13 cellular contexts compared by ENCODE assay signal in the genomic region with DNA sequence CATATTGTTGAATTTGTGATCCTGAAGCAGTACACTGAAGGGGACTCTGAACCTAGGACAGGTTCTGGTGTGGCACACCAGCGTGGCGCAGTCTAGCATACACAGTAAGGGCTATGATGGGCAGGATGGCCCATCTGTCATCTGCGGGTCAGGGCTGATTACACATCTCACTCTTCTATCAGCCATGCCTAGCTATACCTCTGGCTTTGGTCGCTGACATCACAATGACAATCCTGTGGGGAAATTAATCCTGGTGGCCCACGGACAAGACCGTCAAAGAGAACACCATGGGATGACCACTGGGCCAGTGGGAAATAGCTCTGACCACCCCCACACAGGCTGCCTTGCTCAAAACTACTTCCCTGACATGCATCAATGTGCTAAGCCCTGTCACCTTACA. TPM values are rescaled to one million over a fixed set of nuclear protein-coding genes. Genes with fewer than 3 reads are reported as not detected.
DNase-seq lines count a peak whose midpoint lies in the region; ATAC-seq, FAIRE-seq and TF ChIP-seq lines count a peak whose summit lies in the region.
"Had no signal": no experiment of that assay in that cellular context is flagged by ENCODE, and none has a peak within 500 bp of the region (broad histone marks: within the 10 kb centered on the region; RNA-seq: fewer than 3 reads in every experiment).

No MANE protein-coding gene starts in this region.

- H4K20me1 ChIP-seq in H1 (replicated peaks in 1 of 2; ENCODE audit: control insufficient read depth in 1 of 2, insufficient read depth in 2 of 2, low read length in 2 of 2): peaks cover 40 to 48% of the 10 kb centered on the region in 2 experiments
- peaks cover 16% of the 10 kb centered on the region; the same call in 1 of the 2 replicates for H4K20me1 ChIP-seq in GM23248 (ENCODE audit: insufficient read depth)

- H3F3A ChIP-seq in GM23248 (ENCODE audit: insufficient read depth): peaks cover 37% of the 10 kb centered on the region

- H3K27ac ChIP-seq in ACC112 (ENCODE audit: low read depth, low read length) (no peak overlapping the region), Panc1 (ENCODE audit: low read length) (no peak overlapping the region), H1 (ENCODE audit: low read depth, low read length) (no peak overlapping the region), GM23248 (no peak overlapping the region), small intestine (ENCODE audit: low read depth in 1 of 2, low read length in 1 of 2) (no peak overlapping the region)
- H3K27ac ChIP-seq: gastroesophageal sphincter, vagina had no signal

- no peak for TF ChIP-seq CTCF in GM12864 (IDR thresholded peaks at IDR 0.05; ENCODE audit: low read depth, low read length, missing control alignments)
- no peak for TF ChIP-seq CTCF in Panc1 (IDR thresholded peaks at IDR 0.05)
- no peak for TF ChIP-seq CTCF in H1 (IDR thresholded peaks at IDR 0.05; ENCODE audit: control extremely low read depth in 1 of 3, insufficient read depth in 1 of 3, low read depth in 1 of 3, low read length in 3 of 3)

- BruUV-seq in Panc1 (replicated peaks; lab: Mats Ljungman, UMichigan): TSS peak; percentile 59

- H2BK5ac ChIP-seq in H1 (ENCODE audit: low read depth, low read length): peak overlapping the region; percentile 5; the same call in 1 of the 2 replicates

- no peaks in the 10 kb centered on the region for H3K9me3 ChIP-seq in Panc1 (ENCODE audit: control insufficient read depth, insufficient read depth, low read depth, low read length)
- H3K9me3 ChIP-seq in H1 (ENCODE audit: insufficient read depth in 2 of 2, low read depth in 1 of 2, low read length in 1 of 2): no peaks in the 10 kb centered on the region
- no peaks in the 10 kb centered on the region for H3K9me3 ChIP-seq in GM23248 (ENCODE audit: low read depth)
- no peaks in the 10 kb centered on the region for H3K9me3 ChIP-seq in small intestine (ENCODE audit: control insufficient read depth, low read depth)
- H3K9me3 ChIP-seq: vagina had no signal

- TF ChIP-seq POLR2A in H1 (IDR thresholded peaks at IDR 0.05; ENCODE audit: control extremely low read depth in 1 of 2, low read depth in 2 of 2, low read length in 2 of 2): no peak

- peaks cover 59% of the 10 kb centered on the region for H3K36me3 ChIP-seq in ACC112 (ENCODE audit: insufficient read depth, low read length)
- peaks cover 39% of the 10 kb centered on the region for H3K36me3 ChIP-seq in Panc1 (ENCODE audit: control insufficient read depth, insufficient read depth, low read length)
- peaks cover 48 to 73% (median 62%) of the 10 kb centered on the region in 4 experiments for H3K36me3 ChIP-seq in H1 (ENCODE audit: control insufficient read depth in 2 of 4, insufficient read depth in 4 of 4, low read length in 3 of 4)
- H3K36me3 ChIP-seq in GM23248 (ENCODE audit: low read depth): peaks cover 29% of the 10 kb centered on the region; the same call in 1 of the 2 replicates
- H3K36me3 ChIP-seq in small intestine (ENCODE audit: control insufficient read depth in 2 of 2, insufficient read depth in 2 of 2, low read length in 2 of 2): peaks cover 30 to 33% of the 10 kb centered on the region in 2 donors

- no peaks in the 10 kb centered on the region for H3K9me2 ChIP-seq in GM23248 (ENCODE audit: insufficient read depth)

- peak overlapping the region; percentile 39 to 99; a peak in 2 of 4 replicates for H3K4me2 ChIP-seq in H1 (ENCODE audit: insufficient read depth in 1 of 2, low read depth in 2 of 2, low read length in 2 of 2)
- no peak overlapping the region for H3K4me2 ChIP-seq in GM23248 (ENCODE audit: unreplicated experiment)

- intact Hi-C loops in Panc1 (cut with micrococcal nuclease; ENCODE audit: unreplicated experiment): no loop called here

- no peak for ATAC-seq in Panc1
- ATAC-seq: gastroesophageal sphincter, left colon had no signal

- CTCF ChIA-PET in Panc1 (lab: Charles Lee) (no interaction called here), H1 (lab: Charles Lee; ENCODE audit: partially characterized antibody) (interaction anchor here (0.6 to 7.4 kb wide), 7 partner anchors 8 to 189 kb away, joined by 3 to 85 read pairs (median 3); a partner anchor contains a TSS)

- H3K4me3 ChIP-seq in ACC112 (ENCODE audit: low read depth, low read length): peak overlapping the region; percentile 96
- H3K4me3 ChIP-seq in GM12864 (ENCODE audit: low read depth, low read length): peak overlapping the region; percentile 17; the same call in 1 of the 2 replicates
- H3K4me3 ChIP-seq in Panc1 (ENCODE audit: low read depth in 2 of 2, low read length in 2 of 2): no peak overlapping the region
- peak overlapping the region in 1 of 4 experiments; percentile 7; a peak in 3 of 8 replicates for H3K4me3 ChIP-seq in H1 (ENCODE audit: extremely low read depth in 1 of 4, insufficient read depth in 2 of 4, low read depth in 3 of 4, low read length in 4 of 4)
- H3K4me3 ChIP-seq in GM23248: no peak overlapping the region
- H3K4me3 ChIP-seq in small intestine (ENCODE audit: low read depth in 1 of 2, low read length in 2 of 2): no peak overlapping the region
- H3K4me3 ChIP-seq: gastroesophageal sphincter, vagina had no signal

- in situ Hi-C loops in Panc1 (cut with HindIII; ENCODE audit: low pct_unique_long_range_greater_than_20kb, low sequenced_read_pairs) (no loop called here), GM23248 (cut with MboI) (no loop called here)

- no peak overlapping the region for H2BK15ac ChIP-seq in H1 (ENCODE audit: low read length)

- H3K4ac ChIP-seq in H1 (replicated peaks; ENCODE audit: insufficient read length, low read depth, low read length): no peak overlapping the region

- H3K18ac ChIP-seq in H1 (ENCODE audit: extremely low read depth, low read length): no peak overlapping the region

- H4K91ac ChIP-seq in H1 (replicated peaks; ENCODE audit: insufficient read length, low read length): no peak overlapping the region

- no peak overlapping the region for H3K56ac ChIP-seq in H1 (replicated peaks; ENCODE audit: insufficient read length, low read depth, low read length)

- no peak overlapping the region for H2BK20ac ChIP-seq in H1 (ENCODE audit: low read length)

- peaks cover 10% of the 10 kb centered on the region for H3K23me2 ChIP-seq in H1 (ENCODE audit: low read depth, low read length)

- no peak overlapping the region for H3K23ac ChIP-seq in H1 (ENCODE audit: insufficient read length)

- H3K79me2 ChIP-seq in ACC112 (ENCODE audit: control insufficient read depth, insufficient read depth, low read length, unreplicated experiment) (peaks cover 63% of the 10 kb centered on the region), H1 (ENCODE audit: control insufficient read depth in 1 of 2, insufficient read depth in 2 of 2, low read length in 2 of 2) (peaks cover 41 to 73% of the 10 kb centered on the region in 2 experiments), GM23248 (ENCODE audit: insufficient read depth) (peaks cover 79% of the 10 kb centered on the region)

- no peak for TF ChIP-seq EP300 in H1 (IDR thresholded peaks at IDR 0.05; ENCODE audit: borderline replicate concordance in 1 of 2, low read depth in 2 of 2, low read length in 2 of 2)

- TF ChIP-seq RAD21 in H1 (IDR thresholded peaks at IDR 0.05 in 1 of 2, conservative IDR thresholded peaks at IDR 0.05 in 1 of 2; ENCODE audit: low read depth in 2 of 2, low read length in 2 of 2): no peak

- H2AK5ac ChIP-seq in H1 (ENCODE audit: low read depth, low read length): no peak overlapping the region

- DNase-seq in GM12864 (ENCODE audit: low read depth) (no peak), Panc1 (ENCODE audit: low read depth, low spot score) (no peak), H1 (ENCODE audit: low read depth in 1 of 2, low spot score in 2 of 2) (no peak), GM23248 (no peak), small intestine (no peak), NAMALWA (ENCODE audit: low spot score) (no peak)
- DNase-seq in activated effector memory CD4-positive, alpha-beta T cell treated with anti-CD3 and anti-CD28 coated beads, Interleukin-2, amount 50 U/mL, for 16 hours: no peak
- DNase-seq: C1 segment of cervical spinal cord; left colon; stimulated activated CD4-positive, alpha-beta T cell treated with anti-CD3 and anti-CD28 coated beads, Interleukin-12 subunit alpha, Interleukin-12 subunit beta, amount 100 ng/mL, for 4 hours had no signal

- H3K27me3 ChIP-seq in ACC112 (ENCODE audit: insufficient read depth, low read length) (no peaks in the 10 kb centered on the region), Panc1 (ENCODE audit: control insufficient read depth, insufficient read depth, low read length) (no peaks in the 10 kb centered on the region), H1 (replicated peaks in 1 of 4; ENCODE audit: control insufficient read depth in 3 of 4, extremely low read depth in 1 of 4, insufficient read depth in 3 of 4, low read length in 3 of 4) (no peaks in the 10 kb centered on the region), GM23248 (replicated peaks; ENCODE audit: insufficient read depth) (no peaks in the 10 kb centered on the region), small intestine (ENCODE audit: control insufficient read depth in 2 of 2, insufficient read depth in 2 of 2, low read length in 2 of 2) (no peaks in the 10 kb centered on the region)
- H3K27me3 ChIP-seq: gastroesophageal sphincter, vagina had no signal

- H3K14ac ChIP-seq in H1 (ENCODE audit: insufficient read length): no peak overlapping the region

- no peak overlapping the region for H4K5ac ChIP-seq in H1 (ENCODE audit: insufficient read length, low read depth, low read length)

- no peak overlapping the region for H2BK12ac ChIP-seq in H1 (ENCODE audit: low read depth, low read length)

- H3K4me1 ChIP-seq in ACC112 (ENCODE audit: control insufficient read depth, insufficient read depth, low read length, unreplicated experiment) (peaks cover 43% of the 10 kb centered on the region), Panc1 (ENCODE audit: control insufficient read depth, insufficient read depth, low read length) (peaks cover 18% of the 10 kb centered on the region), H1 (replicated peaks in 1 of 4; ENCODE audit: control insufficient read depth in 3 of 4, insufficient read depth in 4 of 4, low read length in 3 of 4) (peaks cover 0 to 17% (median 7%) of the 10 kb centered on the region in 4 experiments; a peak in 6 of 7 replicates), GM23248 (ENCODE audit: insufficient read depth) (peaks cover 20% of the 10 kb centered on the region), small intestine (ENCODE audit: control insufficient read depth in 2 of 2, insufficient read depth in 1 of 2, low read depth in 1 of 2, low read length in 1 of 2) (no peaks in the 10 kb centered on the region)

- FAIRE-seq in H1 (lab: Jason Lieb, UNC): no peak
- FAIRE-seq in small intestine (lab: Jason Lieb, UNC): no peak

- H2AFZ ChIP-seq in ACC112 (ENCODE audit: low read length, unreplicated experiment) (no peak overlapping the region), H1 (ENCODE audit: low read length) (no peak overlapping the region), GM23248 (no peak overlapping the region)

- no peak overlapping the region for H4K8ac ChIP-seq in H1 (ENCODE audit: extremely low read depth, insufficient read depth, low read length)

- WGBS in H1 (ENCODE audit: extremely low coverage in 1 of 2, insufficient coverage in 1 of 2, insufficient read length in 1 of 2, insufficient replicate concordance in 2 of 2, low coverage in 1 of 2, low lambda C conversion rate in 2 of 2, missing lambda C conversion rate in 1 of 2), 2 experiments: 92% methylated on average over 6 of the region's 6 CpGs; no CpG with 5 or more reads in 1 of the 2 experiments
- 96% methylated on average over 6 of the region's 6 CpGs for WGBS in GM23248 (ENCODE audit: low coverage in 1 of 2, low lambda C conversion rate in 2 of 2, missing lambda C conversion rate in 2 of 2), 2 experiments
- whole genome bisulfite sequencing in small intestine, 3 donors: 92 to 94% (median 94%) methylated on average over 6 of the region's 6 CpGs

- H3K9ac ChIP-seq in H1 (replicated peaks in 1 of 4; ENCODE audit: extremely low read depth in 1 of 4, low read depth in 3 of 4, low read length in 3 of 4): peak overlapping the region in 1 of 4 experiments; percentile 24; a peak in 1 of 7 replicates
- no peak overlapping the region for H3K9ac ChIP-seq in GM23248

- H2BK120ac ChIP-seq in H1 (replicated peaks; ENCODE audit: low read depth, low read length): no peak overlapping the region

- POLR2A ChIA-PET in Panc1 (lab: Charles Lee): interaction anchor here (0.6 kb wide), 1 partner anchor 25 kb away, joined by 3 read pairs; no protein-coding TSS in a partner anchor
- POLR2A ChIA-PET in H1 (lab: Charles Lee; ENCODE audit: partially characterized antibody): interaction anchor here (0.7 to 13.7 kb wide), 9 partner anchors 14 to 100 kb away, joined by 3 to 420 read pairs (median 7); a partner anchor contains a TSS

- H3K79me1 ChIP-seq in H1 (ENCODE audit: low read depth, low read length): peaks cover 35% of the 10 kb centered on the region

RNA-seq across cellular contexts. Expression of a gene that starts 2.8 kb away (rescaled TPM):
- total RNA-seq in Panc1 (2021; ENCODE audit: unreplicated experiment): 60.1 TPM
- polyA plus RNA-seq in Panc1 (2012; ENCODE audit: insufficient read length): 50.2 TPM
- total RNA-seq in H1 (2021; fragmentation: NEBNext Ultra II Directional; extraction: Animal tissue kit (Norgen Biotek cat#: 25700)): 59.8 and 63.1 TPM in 2 replicates
- polyA plus RNA-seq in H1 (2011; rRNA removed): 59.4 and 74.4 TPM in 2 replicates
- 64.2 TPM for polyA plus RNA-seq in H1 (2011; cell fraction: cytosol; rRNA removed)
- 124 TPM for polyA plus RNA-seq in H1 (2011; cell fraction: nucleus; rRNA removed)
- 52.5 to 70.9 TPM (median 66.4 TPM) in 4 replicates for polyA plus RNA-seq in H1 (2012, experiment 1 of 2)
- polyA plus RNA-seq in H1 (2012, experiment 2 of 2): 64.6 TPM
- polyA plus RNA-seq in H1 (2013, experiment 1 of 2): 64.7 TPM
- 63.4 TPM for polyA plus RNA-seq in H1 (2013, experiment 2 of 2)
- polyA minus RNA-seq in H1 (2011; rRNA and poly(A)+ RNA removed): 38.6 and 54.0 TPM in 2 replicates
- polyA minus RNA-seq in H1 (2011; cell fraction: cytosol; rRNA and poly(A)+ RNA removed): 35.5 TPM
- polyA minus RNA-seq in H1 (2011; cell fraction: nucleus; rRNA and poly(A)+ RNA removed): 66.0 TPM
- 5.4 and 15.2 TPM in 2 replicates for total RNA-seq in GM23248 (2014; rRNA removed; shearing (Covaris generic))
- 28.0 and 29.1 TPM in 2 replicates for polyA plus RNA-seq in GM23248 (2016; fragmentation: Nextera tagmentation; extraction: Ambion mirVana)
- polyA plus RNA-seq in small intestine: 10 to 100 TPM; 24.8 to 35.7 (median 35.7) TPM

RNA-seq across cellular contexts. Expression of a gene that starts 40.4 kb away (rescaled TPM):
- total RNA-seq in Panc1 (2021; ENCODE audit: unreplicated experiment): 33.1 TPM
- polyA plus RNA-seq in Panc1 (2012; ENCODE audit: insufficient read length): 14.2 TPM
- 33.8 and 35.1 TPM in 2 replicates for total RNA-seq in H1 (2021; fragmentation: NEBNext Ultra II Directional; extraction: Animal tissue kit (Norgen Biotek cat#: 25700))
- polyA plus RNA-seq in H1 (2011; rRNA removed) (9.2 and 10.6 TPM in 2 replicates), GM23248 (2016; fragmentation: Nextera tagmentation; extraction: Ambion mirVana) (8.1 and 9.8 TPM in 2 replicates), small intestine (10 to 100 TPM in 2 of 3 donors, 1 to 10 TPM in 1; 9.9 to 21.0 (median 13.2) TPM)
- polyA plus RNA-seq in H1 (2011; cell fraction: cytosol; rRNA removed): 11.4 TPM
- 14.1 TPM for polyA plus RNA-seq in H1 (2011; cell fraction: nucleus; rRNA removed)
- 13.1 to 23.1 TPM (median 17.6 TPM) in 4 replicates for polyA plus RNA-seq in H1 (2012, experiment 1 of 2)
- 1.3 TPM for polyA plus RNA-seq in H1 (2012, experiment 2 of 2)
- polyA plus RNA-seq in H1 (2013, experiment 1 of 2): 15.9 TPM
- polyA plus RNA-seq in H1 (2013, experiment 2 of 2): 14.4 TPM
- 38.8 and 46.1 TPM in 2 replicates for polyA minus RNA-seq in H1 (2011; rRNA and poly(A)+ RNA removed)
- 21.9 TPM for polyA minus RNA-seq in H1 (2011; cell fraction: cytosol; rRNA and poly(A)+ RNA removed)
- polyA minus RNA-seq in H1 (2011; cell fraction: nucleus; rRNA and poly(A)+ RNA removed): 55.1 TPM
- 20.2 and 25.8 TPM in 2 replicates for total RNA-seq in GM23248 (2014; rRNA removed; shearing (Covaris generic))

Comparison
In these comparisons a context has a peak if more than half of its experiments do, and no peak if none do; other contexts are left out.
1. H3K4me3 ChIP-seq: peak in ACC112 (single experiment) and GM12864 (single experiment); none in Panc1 (0 of 2), GM23248 (single experiment) and small intestine (0 of 2).